17 cellular contexts compared by ENCODE assay signal in the genomic region with DNA sequence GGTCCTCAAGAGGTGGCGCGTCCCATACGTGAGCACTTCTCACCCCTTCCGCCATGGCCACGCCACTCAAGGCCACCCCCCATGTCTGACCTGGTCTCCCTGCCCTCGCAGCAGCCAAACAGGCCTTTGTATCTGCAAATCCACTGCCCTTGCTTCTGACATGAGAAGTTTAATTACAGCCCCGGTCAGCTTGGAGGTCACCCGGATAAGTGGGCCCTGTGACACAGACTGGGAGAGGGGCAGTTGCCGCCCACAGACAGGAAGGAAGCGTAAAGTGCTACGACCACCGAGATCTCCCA. TPM values are rescaled to one million over a fixed set of nuclear protein-coding genes. Genes with fewer than 3 reads are reported as not detected.
DNase-seq lines count a peak whose midpoint lies in the region; TF ChIP-seq lines count a peak whose summit lies in the region.
"Had no signal": no experiment of that assay in that cellular context is flagged by ENCODE, and none has a peak within 500 bp of the region (broad histone marks: within the 10 kb centered on the region; RNA-seq: fewer than 3 reads in every experiment).

No MANE protein-coding gene starts in this region.

- peak overlapping the region; percentile 38 for H3K9ac ChIP-seq in neuronal stem cell (ENCODE audit: low read depth, low read length, poor library complexity)
- H3K9ac ChIP-seq: GM23248, KMS-11 had no signal

- H3K27ac Mint-ChIP-seq in activated naive CD8-positive, alpha-beta T cell treated with anti-CD3 and anti-CD28 coated beads for 36 hours = no peak overlapping the region

- H3K27ac ChIP-seq in coronary artery = no peak overlapping the region
- H3K27ac ChIP-seq in neuronal stem cell (replicated peaks; ENCODE audit: low read length) = no peak overlapping the region
- H3K27ac ChIP-seq: C4-2B, GM23248, KMS-11, PC-9, RWPE1 had no signal

- no peaks in the 10 kb centered on the region for H3K79me1 ChIP-seq in neuronal stem cell (ENCODE audit: low read depth, low read length)

- no peak overlapping the region for H3K23ac ChIP-seq in neuronal stem cell (ENCODE audit: low read depth, low read length, poor library complexity)

- H2AFZ ChIP-seq in neuronal stem cell (ENCODE audit: low read length) = peak overlapping the region; percentile 81
- H2AFZ ChIP-seq: GM23248, PC-9 had no signal

- no peak overlapping the region for H3K4ac ChIP-seq in neuronal stem cell (ENCODE audit: low read length)

- TF ChIP-seq CTCF in coronary artery (IDR thresholded peaks at IDR 0.05) = no peak

- DNase-seq in 8988T (peak; percentile 21), CMK (ENCODE audit: low read depth) (peak; percentile 67), coronary artery (ENCODE audit: low spot score) (peak; percentile 68), neuronal stem cell (ENCODE audit: low spot score) (no peak), kidney glomerular epithelial cell (lab: John Stamatoyannopoulos, UW) (no peak), medulla oblongata (ENCODE audit: extremely low spot score) (no peak), DMS153 treated with DMSO at 0.1 percent for 48 hours (lab: John Stamatoyannopoulos, UW; ENCODE audit: unreplicated experiment) (no peak)
- no peak for DNase-seq in activated naive CD8-positive, alpha-beta T cell treated with anti-CD3 and anti-CD28 coated beads for 36 hours
- DNase-seq: DND-41, GM23248, NCI-H1417 treated with DMSO at 0.1 percent for 48 hours, NCI-H187 treated with DMSO at 0.1 percent for 48 hours, NCI-H2227 treated with DMSO at 0.1 percent for 48 hours had no signal

- no peaks in the 10 kb centered on the region for H3K4me1 Mint-ChIP-seq in activated naive CD8-positive, alpha-beta T cell treated with anti-CD3 and anti-CD28 coated beads for 36 hours

- H3K14ac ChIP-seq in neuronal stem cell (ENCODE audit: low read length) = peak overlapping the region; percentile 4

- no peak overlapping the region for H4K8ac ChIP-seq in neuronal stem cell (ENCODE audit: low read depth, low read length)

- H3K4me1 ChIP-seq in neuronal stem cell (ENCODE audit: control insufficient read depth in 2 of 2, insufficient read depth in 1 of 2, low read depth in 1 of 2, low read length in 2 of 2) = peaks cover 4 to 12% of the 10 kb centered on the region in 2 donors

- H3K27me3 ChIP-seq in neuronal stem cell (ENCODE audit: control insufficient read depth in 3 of 3, insufficient read depth in 3 of 3, low read depth in 1 of 3, low read length in 3 of 3) = no peaks in the 10 kb centered on the region

- H2BK12ac ChIP-seq in neuronal stem cell (ENCODE audit: low read length) = peak overlapping the region; percentile 95

- no peaks in the 10 kb centered on the region for H3K9me3 ChIP-seq in neuronal stem cell (replicated peaks in 1 of 2; ENCODE audit: control insufficient read depth in 2 of 2, insufficient read depth in 1 of 2, low read depth in 1 of 2, low read length in 2 of 2)

- no CpG with 5 or more reads among the region's 12 CpGs for WGBS in neuronal stem cell (ENCODE audit: extremely low coverage in 2 of 2, insufficient read length in 2 of 2, insufficient replicate concordance in 1 of 2), 2 donors

- H2AK5ac ChIP-seq in neuronal stem cell (ENCODE audit: low read depth, low read length) = peak overlapping the region; percentile 4

- no peak overlapping the region for H3K4me2 ChIP-seq in neuronal stem cell (ENCODE audit: insufficient read depth, low read length, poor library complexity, severe bottlenecking)
- H3K4me2 ChIP-seq: KMS-11, PC-9 had no signal

- H2BK5ac ChIP-seq in neuronal stem cell (ENCODE audit: low read length) = no peak overlapping the region

- H3K9me3 Mint-ChIP-seq in activated naive CD8-positive, alpha-beta T cell treated with anti-CD3 and anti-CD28 coated beads for 36 hours = no peaks in the 10 kb centered on the region

- H2BK120ac ChIP-seq in neuronal stem cell (ENCODE audit: low read depth, low read length) = peak overlapping the region; percentile 34

- peak overlapping the region; percentile 3 for H4K91ac ChIP-seq in neuronal stem cell (ENCODE audit: low read depth, low read length, poor library complexity)

- H3K4me3 Mint-ChIP-seq in activated naive CD8-positive, alpha-beta T cell treated with anti-CD3 and anti-CD28 coated beads for 36 hours = no peak overlapping the region

- H3K27me3 Mint-ChIP-seq in activated naive CD8-positive, alpha-beta T cell treated with anti-CD3 and anti-CD28 coated beads for 36 hours = no peaks in the 10 kb centered on the region

- no peaks in the 10 kb centered on the region for H3K36me3 ChIP-seq in neuronal stem cell (replicated peaks in 1 of 2; ENCODE audit: control insufficient read depth in 2 of 2, insufficient read depth in 2 of 2, low read length in 2 of 2)

- no peaks in the 10 kb centered on the region for H3K36me3 Mint-ChIP-seq in activated naive CD8-positive, alpha-beta T cell treated with anti-CD3 and anti-CD28 coated beads for 36 hours

- H3K4me3 ChIP-seq in coronary artery = no peak overlapping the region
- no peak overlapping the region for H3K4me3 ChIP-seq in neuronal stem cell (ENCODE audit: low read length in 2 of 2)
- H3K4me3 ChIP-seq: GM23248, PC-9 had no signal

- H2BK15ac ChIP-seq in neuronal stem cell (ENCODE audit: low read length) = peak overlapping the region; percentile 90

- peak overlapping the region; percentile 97 for H3K18ac ChIP-seq in neuronal stem cell (ENCODE audit: low read length)

RNA-seq across cellular contexts. Expression of gene RNF130, which starts 44.5 kb away (rescaled TPM):
- 190 TPM for polyA plus RNA-seq in neuronal stem cell (2013, experiment 1 of 2)
- polyA plus RNA-seq in neuronal stem cell (2013, experiment 2 of 2) = 194 TPM
- total RNA-seq in activated naive CD8-positive, alpha-beta T cell treated with anti-CD3 and anti-CD28 coated beads for 36 hours = 10 to 100 TPM in 1 of 2 experiments, 1 to 10 TPM in 1; 10.0 to 10.8 TPM

Comparison
In these comparisons a context has a peak if more than half of its experiments do, and no peak if none do; other contexts are left out.
1. DNase-seq: peak in 8988T (single experiment), CMK (single experiment) and coronary artery (single experiment); none in neuronal stem cell (single experiment), kidney glomerular epithelial cell (single experiment), medulla oblongata (single experiment), activated naive CD8-positive, alpha-beta T cell treated with anti-CD3 and anti-CD28 coated beads for 36 hours (single experiment) and DMS153 treated with DMSO at 0.1 percent for 48 hours (single experiment).